In genomic region chr3:113832477-113833164, GRCh38 we compare ENCODE assay signal across 14 cellular contexts. TPM values are rescaled to one million over a fixed set of nuclear protein-coding genes. Genes with fewer than 3 reads are reported as not detected.
DNase-seq lines count a peak whose midpoint lies in the region; ATAC-seq lines count a peak whose summit lies in the region.
"Had no signal": no experiment of that assay in that cellular context is flagged by ENCODE, and none has a peak within 500 bp of the region (broad histone marks: within the 10 kb centered on the region; RNA-seq: fewer than 3 reads in every experiment).

No MANE protein-coding gene starts in this region.

- H3K4me3 Mint-ChIP-seq in activated naive CD8-positive, alpha-beta T cell treated with anti-CD3 and anti-CD28 coated beads, Interleukin-2, amount 10 ng/mL, durations not matched to agents 7 days and 5 days = peak overlapping the region; percentile 0
- H3K4me3 Mint-ChIP-seq in activated naive CD8-positive, alpha-beta T cell treated with anti-CD3 and anti-CD28 coated beads for 36 hours = no peak overlapping the region
- H3K4me3 Mint-ChIP-seq: T-helper 17 cell had no signal

- in situ Hi-C loops in SK-MEL-5 (cut with HindIII; ENCODE audit: low pct_unique_long_range_greater_than_20kb, low sequenced_read_pairs) = no loop called here

- ATAC-seq in activated naive CD8-positive, alpha-beta T cell treated with anti-CD3 and anti-CD28 coated beads, Interleukin-2, amount 10 ng/mL, durations not matched to agents 7 days and 5 days (ENCODE audit: low read depth) = peak; percentile 82
- ATAC-seq in HG02938 (IDR thresholded peaks at IDR 0.05; ENCODE audit: unreplicated experiment) = peak; percentile 52
- ATAC-seq in GM21423 (IDR thresholded peaks at IDR 0.05; ENCODE audit: unreplicated experiment) = no peak
- ATAC-seq: T-helper 17 cell had no signal

- H3K36me3 Mint-ChIP-seq in activated naive CD8-positive, alpha-beta T cell treated with anti-CD3 and anti-CD28 coated beads, Interleukin-2, amount 10 ng/mL, durations not matched to agents 7 days and 5 days = peaks cover 7% of the 10 kb centered on the region
- H3K36me3 Mint-ChIP-seq in activated naive CD8-positive, alpha-beta T cell treated with anti-CD3 and anti-CD28 coated beads for 36 hours = peaks cover 5% of the 10 kb centered on the region

- POLR2A ChIA-PET in activated naive CD8-positive, alpha-beta T cell treated with anti-CD3 and anti-CD28 coated beads, Interleukin-2, amount 10 ng/mL, durations not matched to agents 7 days and 5 days (lab: Charles Lee) = no interaction called here

- peaks cover 5% of the 10 kb centered on the region for H3K9me3 Mint-ChIP-seq in activated naive CD8-positive, alpha-beta T cell treated with anti-CD3 and anti-CD28 coated beads, Interleukin-2, amount 10 ng/mL, durations not matched to agents 7 days and 5 days
- H3K9me3 Mint-ChIP-seq in activated naive CD8-positive, alpha-beta T cell treated with anti-CD3 and anti-CD28 coated beads for 36 hours = peaks cover 6% of the 10 kb centered on the region

- peak overlapping the region; percentile 27 for H3K27ac Mint-ChIP-seq in activated naive CD8-positive, alpha-beta T cell treated with anti-CD3 and anti-CD28 coated beads, Interleukin-2, amount 10 ng/mL, durations not matched to agents 7 days and 5 days
- H3K27ac Mint-ChIP-seq in activated naive CD8-positive, alpha-beta T cell treated with anti-CD3 and anti-CD28 coated beads for 36 hours = no peak overlapping the region
- H3K27ac Mint-ChIP-seq: T-helper 17 cell had no signal

- peaks cover 5% of the 10 kb centered on the region for H3K4me1 Mint-ChIP-seq in activated naive CD8-positive, alpha-beta T cell treated with anti-CD3 and anti-CD28 coated beads, Interleukin-2, amount 10 ng/mL, durations not matched to agents 7 days and 5 days
- peaks cover 8% of the 10 kb centered on the region for H3K4me1 Mint-ChIP-seq in activated naive CD8-positive, alpha-beta T cell treated with anti-CD3 and anti-CD28 coated beads for 36 hours

- no peak for DNase-seq in activated naive CD8-positive, alpha-beta T cell treated with anti-CD3 and anti-CD28 coated beads, Interleukin-2, amount 10 ng/mL, durations not matched to agents 7 days and 5 days
- no peak for DNase-seq in activated naive CD8-positive, alpha-beta T cell treated with anti-CD3 and anti-CD28 coated beads for 36 hours
- peak; percentile 37 for DNase-seq in SK-MEL-5 (ENCODE audit: low read depth, low spot score)
- no peak for DNase-seq in D341Med (ENCODE audit: low spot score)
- DNase-seq in amniotic stem cell (lab: John Stamatoyannopoulos, UW) = no peak
- DNase-seq in HT-29 (ENCODE audit: low spot score) = no peak
- DNase-seq: activated T-cell treated with anti-CD3 and anti-CD28 coated beads, Interleukin-2, amount 50 U/mL, for 48 hours; H7; KBM-7; NCI-H526 treated with DMSO at 0.1 percent for 48 hours; stimulated activated naive CD4-positive, alpha-beta T cell; T-helper 17 cell had no signal

- no peaks in the 10 kb centered on the region for H3K27me3 Mint-ChIP-seq in activated naive CD8-positive, alpha-beta T cell treated with anti-CD3 and anti-CD28 coated beads, Interleukin-2, amount 10 ng/mL, durations not matched to agents 7 days and 5 days
- no peaks in the 10 kb centered on the region for H3K27me3 Mint-ChIP-seq in activated naive CD8-positive, alpha-beta T cell treated with anti-CD3 and anti-CD28 coated beads for 36 hours

RNA-seq across cellular contexts. Expression of gene GRAMD1C, which starts 6.0 kb away (rescaled TPM):
- total RNA-seq in activated naive CD8-positive, alpha-beta T cell treated with anti-CD3 and anti-CD28 coated beads, Interleukin-2, amount 10 ng/mL, durations not matched to agents 7 days and 5 days = 1 to 10 TPM; 1.2 to 2.2 TPM
- under 1 TPM; 0.21 to 0.54 TPM for total RNA-seq in activated naive CD8-positive, alpha-beta T cell treated with anti-CD3 and anti-CD28 coated beads for 36 hours
- 4.1 and 5.2 TPM in 2 replicates for total RNA-seq in SK-MEL-5 (2014; rRNA removed; shearing (Covaris generic))
- 1.4 and 5.5 TPM in 2 replicates for polyA plus RNA-seq in SK-MEL-5 (2015; cell fraction: cytosol; rRNA removed)
- 11.9 and 13.2 TPM in 2 replicates for polyA plus RNA-seq in SK-MEL-5 (2015; cell fraction: nucleus; rRNA removed)
- 0.10 and 0.42 TPM in 2 replicates for total RNA-seq in HT-29 (2014; rRNA removed; shearing (Covaris generic))
